In genomic region chr16:12027558-12027957, GRCh38 we compare ENCODE assay signal across 1 cellular context.
TF ChIP-seq lines count a peak whose summit lies in the region.

No MANE protein-coding gene starts in this region.

TF ChIP-seq in SK-N-SH, 30 proteins besides CTCF, POLR2A, EP300 and RAD21 (continued from another document):
- no peak for TF ChIP-seq ZBTB33 (IDR thresholded peaks at IDR 0.05; ENCODE audit: borderline replicate concordance, low read depth)
- TF ChIP-seq GATA2 (CRISPR knock-in tag; IDR thresholded peaks at IDR 0.05), result 0 out of 2 replicates have a peak, but pooled peaks have one; percentile 18
- no peak for TF ChIP-seq YY1 (IDR thresholded peaks at IDR 0.05; ENCODE audit: low read depth)
- no peak for TF ChIP-seq USF1 (IDR thresholded peaks at IDR 0.05; ENCODE audit: borderline replicate concordance, low read depth)
- no peak for TF ChIP-seq EZH2phosphoT487 (IDR thresholded peaks at IDR 0.05; ENCODE audit: borderline replicate concordance, low read depth)
